11 cellular contexts compared by ENCODE assay signal in genomic region chr13:111043575-111043982, GRCh38.
DNase-seq lines count a peak whose midpoint lies in the region; ATAC-seq and TF ChIP-seq lines count a peak whose summit lies in the region.
"Had no signal": no experiment of that assay in that cellular context is flagged by ENCODE, and none has a peak within 500 bp of the region (broad histone marks: within the 10 kb centered on the region; RNA-seq: fewer than 3 reads in every experiment).

No MANE protein-coding gene starts in this region.

- intact Hi-C loops in lower leg skin (cut with DNase I; ENCODE audit: low total_unique reads), result no loop called here

- no peaks in the 10 kb centered on the region for H3K36me3 Mint-ChIP-seq in activated T-helper 17 cell treated with anti-CD3 and anti-CD28 coated beads, Interleukin-2, amount 50 U/mL, for 72 hours (ENCODE audit: low read depth)

- H3K4me3 ChIP-seq in lower leg skin (ENCODE audit: low read depth, poor library complexity, severe bottlenecking), result no peak overlapping the region
- H3K4me3 ChIP-seq: lower lobe of right lung had no signal

- no peak overlapping the region for H3K27ac Mint-ChIP-seq in activated T-helper 17 cell treated with anti-CD3 and anti-CD28 coated beads, Interleukin-2, amount 50 U/mL, for 72 hours

- no peak for TF ChIP-seq CTCF in lower leg skin (IDR thresholded peaks at IDR 0.05)

- no peak overlapping the region for H3K4me3 Mint-ChIP-seq in activated T-helper 17 cell treated with anti-CD3 and anti-CD28 coated beads, Interleukin-2, amount 50 U/mL, for 72 hours

- no peak for TF ChIP-seq POLR2A in lower leg skin (IDR thresholded peaks at IDR 0.05)

- ATAC-seq in HG02798 (IDR thresholded peaks at IDR 0.05; ENCODE audit: poor library complexity, unreplicated experiment), result peak; percentile 38
- ATAC-seq in activated T-helper 17 cell treated with anti-CD3 and anti-CD28 coated beads, Interleukin-2, amount 50 U/mL, for 72 hours (replicated peaks), result peak; percentile 76

- no peaks in the 10 kb centered on the region for H3K9me3 Mint-ChIP-seq in activated T-helper 17 cell treated with anti-CD3 and anti-CD28 coated beads, Interleukin-2, amount 50 U/mL, for 72 hours

- H3K27me3 Mint-ChIP-seq in activated T-helper 17 cell treated with anti-CD3 and anti-CD28 coated beads, Interleukin-2, amount 50 U/mL, for 72 hours, result peaks cover 13% of the 10 kb centered on the region

- WGBS in lower leg skin, 2 donors, result 48 to 64% methylated on average over 12 of the region's 12 CpGs

- DNase-seq in Daoy (ENCODE audit: low read depth) (peak; percentile 69), lower leg skin (ENCODE audit: low spot score in 2 of 2) (peak; percentile 44 to 90), NCI-H345 treated with DMSO at 0.1 percent for 48 hours (lab: John Stamatoyannopoulos, UW; ENCODE audit: unreplicated experiment) (no peak), epidermal melanocyte (ENCODE audit: insufficient read length, low spot score) (no peak), GF-D8 (lab: John Stamatoyannopoulos, UW) (no peak), hippocampal formation (lab: John Stamatoyannopoulos, UW) (no peak)
- DNase-seq: DMS153; lower lobe of right lung; stimulated activated naive CD4-positive, alpha-beta T cell had no signal

- H3K4me1 Mint-ChIP-seq in activated T-helper 17 cell treated with anti-CD3 and anti-CD28 coated beads, Interleukin-2, amount 50 U/mL, for 72 hours, result peaks cover 13% of the 10 kb centered on the region

Comparison
In these comparisons a context has a peak if more than half of its experiments do, and no peak if none do; other contexts are left out.
1. DNase-seq: peak in Daoy (single experiment) and lower leg skin (2 of 2); none in NCI-H345 treated with DMSO at 0.1 percent for 48 hours (single experiment), epidermal melanocyte (single experiment), GF-D8 (single experiment) and hippocampal formation (0 of 2).